34 cellular contexts compared by ENCODE assay signal in genomic region chr6:162626869-162627268, GRCh38.
"Had no signal": no experiment of that assay in that cellular context is flagged by ENCODE, and none has a peak within 500 bp of the region (broad histone marks: within the 10 kb centered on the region; RNA-seq: fewer than 3 reads in every experiment).

No MANE protein-coding gene starts in this region.

- H3K27ac Mint-ChIP-seq: activated B cell treated with CpG ODN at 0.5 μM for 24 hours; activated CD4-positive, alpha-beta memory T cell treated with anti-CD3 and anti-CD28 coated beads for 36 hours; activated CD4-positive, alpha-beta T cell treated with anti-CD3 and anti-CD28 coated beads, Interleukin-2, amount 10 ng/mL, durations not matched to agents 24 days and 14 days; activated CD8-positive, alpha-beta T cell treated with anti-CD3 and anti-CD28 coated beads for 36 hours; activated naive CD4-positive, alpha-beta T cell treated with anti-CD3 and anti-CD28 coated beads for 36 hours; activated naive CD4-positive, alpha-beta T cell treated with anti-CD3 and anti-CD28 coated beads, Interleukin-2, amount 50 U/mL, for 72 hours; activated naive CD8-positive, alpha-beta T cell treated with anti-CD3 and anti-CD28 coated beads for 36 hours; activated T-cell treated with anti-CD3 and anti-CD28 coated beads, Interleukin-2, amount 50 U/mL, for 72 hours; activated T-helper 1 cell treated with anti-CD3 and anti-CD28 coated beads, Interleukin-12 subunit alpha, Interleukin-12 subunit beta, Interleukin-2, Interleukin-4 antibody, amounts not matched to agents 30 ng/mL and 10 ng/mL and 1 ng/mL, durations not matched to agents 14 hours and 24 hours and 36 hours; activated T-helper 17 cell treated with anti-CD3 and anti-CD28 coated beads, Interleukin-2, amount 50 U/mL, for 72 hours; T-helper 1 cell treated with Interleukin-12 subunit alpha and Interleukin-12 subunit beta and Interleukin-4 antibody, amounts not matched to agents 30 μg/mL and 1 μg/mL, for 36 hours; T-helper 2 cell treated with Interferon-gamma antibody and Interleukin-4, amounts not matched to agents 5 μg/mL and 100 μg/mL, for 36 hours had no signal

- H3K4me3 ChIP-seq: body of pancreas had no signal

- H3K4me1 Mint-ChIP-seq: activated B cell treated with CpG ODN at 0.5 μM for 24 hours; activated CD4-positive, alpha-beta T cell treated with anti-CD3 and anti-CD28 coated beads, Interleukin-2, amount 10 ng/mL, durations not matched to agents 24 days and 14 days; activated naive CD8-positive, alpha-beta T cell treated with anti-CD3 and anti-CD28 coated beads for 36 hours; activated T-helper 17 cell treated with anti-CD3 and anti-CD28 coated beads, Interleukin-2, amount 50 U/mL, for 72 hours had no signal

- H3K27me3 Mint-ChIP-seq: activated B cell treated with CpG ODN at 0.5 μM for 24 hours; activated CD4-positive, alpha-beta memory T cell treated with anti-CD3 and anti-CD28 coated beads for 36 hours; activated CD4-positive, alpha-beta T cell treated with anti-CD3 and anti-CD28 coated beads, Interleukin-2, amount 10 ng/mL, durations not matched to agents 24 days and 14 days; activated CD8-positive, alpha-beta T cell treated with anti-CD3 and anti-CD28 coated beads for 36 hours; activated naive CD8-positive, alpha-beta T cell treated with anti-CD3 and anti-CD28 coated beads for 36 hours; activated T-helper 17 cell treated with anti-CD3 and anti-CD28 coated beads, Interleukin-2, amount 50 U/mL, for 72 hours had no signal

- H3K9me3 ChIP-seq: body of pancreas had no signal

- H3K27me3 ChIP-seq: body of pancreas had no signal

- H3K9me3 Mint-ChIP-seq: activated CD4-positive, alpha-beta T cell treated with anti-CD3 and anti-CD28 coated beads, Interleukin-2, amount 10 ng/mL, durations not matched to agents 24 days and 14 days; activated T-helper 1 cell treated with anti-CD3 and anti-CD28 coated beads, Interleukin-12 subunit alpha, Interleukin-12 subunit beta, Interleukin-2, Interleukin-4 antibody, amounts not matched to agents 30 ng/mL and 10 ng/mL and 1 ng/mL, durations not matched to agents 14 hours and 24 hours and 36 hours; T-helper 1 cell treated with Interleukin-12 subunit alpha and Interleukin-12 subunit beta and Interleukin-4 antibody, amounts not matched to agents 30 μg/mL and 1 μg/mL, for 36 hours; T-helper 2 cell treated with Interferon-gamma antibody and Interleukin-4, amounts not matched to agents 5 μg/mL and 100 μg/mL, for 36 hours had no signal

- DNase-seq: activated B cell treated with CpG ODN at 0.5 μM for 24 hours; activated CD4-positive, alpha-beta memory T cell treated with anti-CD3 and anti-CD28 coated beads for 36 hours; activated CD4-positive, alpha-beta T cell treated with anti-CD3 and anti-CD28 coated beads for 4 hours; activated CD4-positive, alpha-beta T cell treated with anti-CD3 and anti-CD28 coated beads, Interleukin-2, amount 10 ng/mL, durations not matched to agents 24 days and 14 days; activated CD4-positive, alpha-beta T cell treated with anti-CD3 and anti-CD28 coated beads, Interleukin-2, amount 50 U/mL, for 1 hour; activated CD4-positive, alpha-beta T cell treated with anti-CD3 and anti-CD28 coated beads, Interleukin-2, amount 50 U/mL, for 4 hours; activated CD4-positive, CD25-positive, alpha-beta regulatory T cell treated with anti-CD3 and anti-CD28 coated beads, Interleukin-2, amount 50 U/mL, for 72 hours; activated CD8-positive, alpha-beta memory T cell treated with anti-CD3 and anti-CD28 coated beads, Interleukin-2, amount 50 U/mL, for 4 hours; activated CD8-positive, alpha-beta T cell treated with anti-CD3 and anti-CD28 coated beads for 36 hours; activated effector memory CD4-positive, alpha-beta T cell treated with anti-CD3 and anti-CD28 coated beads, Interleukin-2, amount 50 U/mL, for 16 hours; activated gamma-delta T cell treated with Interleukin-2 at 50 U/mL for 16 hours; activated naive CD4-positive, alpha-beta T cell; activated naive CD4-positive, alpha-beta T cell treated with anti-CD3 and anti-CD28 coated beads for 36 hours; activated naive CD4-positive, alpha-beta T cell treated with anti-CD3 and anti-CD28 coated beads, Interleukin-2, amount 50 U/mL, for 16 hours; activated naive CD8-positive, alpha-beta T cell treated with anti-CD3 and anti-CD28 coated beads for 36 hours; activated T-cell treated with anti-CD3 and anti-CD28 coated beads for 4 hours; activated T-cell treated with anti-CD3 and anti-CD28 coated beads, Interleukin-2, amount 50 U/mL, for 1 hour; activated T-cell treated with anti-CD3 and anti-CD28 coated beads, Interleukin-2, amount 50 U/mL, for 4 hours; activated T-cell treated with anti-CD3 and anti-CD28 coated beads, Interleukin-2, amount 50 U/mL, for 72 hours; amygdala; anterior cingulate cortex; body of pancreas; central memory CD4-positive, alpha-beta T cell; T-helper 1 cell; T-helper 2 cell; T-helper 9 cell had no signal

- FAIRE-seq: astrocyte, TTC549 had no signal

- H3K36me3 Mint-ChIP-seq: activated CD4-positive, alpha-beta memory T cell treated with anti-CD3 and anti-CD28 coated beads for 36 hours had no signal

- ATAC-seq: activated CD8-positive, alpha-beta T cell treated with anti-CD3 and anti-CD28 coated beads for 36 hours; activated T-cell treated with anti-CD3 and anti-CD28 coated beads, Interleukin-2, amount 50 U/mL, for 4 hours; activated T-cell treated with anti-CD3 and anti-CD28 coated beads, Interleukin-2, amount 50 U/mL, for 72 hours; activated T-helper 17 cell treated with anti-CD3 and anti-CD28 coated beads, Interleukin-2, amount 50 U/mL, for 72 hours; body of pancreas had no signal

- H3K27ac ChIP-seq: VCaP had no signal

- H3K4me3 Mint-ChIP-seq: activated B cell treated with CpG ODN at 0.5 μM for 24 hours; activated CD4-positive, alpha-beta memory T cell treated with anti-CD3 and anti-CD28 coated beads for 36 hours; activated CD4-positive, alpha-beta T cell treated with anti-CD3 and anti-CD28 coated beads, Interleukin-2, amount 10 ng/mL, durations not matched to agents 24 days and 14 days; activated CD8-positive, alpha-beta T cell treated with anti-CD3 and anti-CD28 coated beads for 36 hours; activated naive CD4-positive, alpha-beta T cell treated with anti-CD3 and anti-CD28 coated beads for 36 hours; activated naive CD8-positive, alpha-beta T cell treated with anti-CD3 and anti-CD28 coated beads for 36 hours; activated T-cell treated with anti-CD3 and anti-CD28 coated beads, Interleukin-2, amount 50 U/mL, for 4 hours; activated T-cell treated with anti-CD3 and anti-CD28 coated beads, Interleukin-2, amount 50 U/mL, for 72 hours; activated T-helper 1 cell treated with anti-CD3 and anti-CD28 coated beads, Interleukin-12 subunit alpha, Interleukin-12 subunit beta, Interleukin-2, Interleukin-4 antibody, amounts not matched to agents 30 ng/mL and 10 ng/mL and 1 ng/mL, durations not matched to agents 14 hours and 24 hours and 36 hours; activated T-helper 17 cell treated with anti-CD3 and anti-CD28 coated beads, Interleukin-2, amount 50 U/mL, for 72 hours; T-helper 1 cell treated with Interleukin-12 subunit alpha and Interleukin-12 subunit beta and Interleukin-4 antibody, amounts not matched to agents 30 μg/mL and 1 μg/mL, for 36 hours; T-helper 2 cell treated with Interferon-gamma antibody and Interleukin-4, amounts not matched to agents 5 μg/mL and 100 μg/mL, for 36 hours had no signal
